ENCODE assay signal across 2 cellular contexts in the genomic region with DNA sequence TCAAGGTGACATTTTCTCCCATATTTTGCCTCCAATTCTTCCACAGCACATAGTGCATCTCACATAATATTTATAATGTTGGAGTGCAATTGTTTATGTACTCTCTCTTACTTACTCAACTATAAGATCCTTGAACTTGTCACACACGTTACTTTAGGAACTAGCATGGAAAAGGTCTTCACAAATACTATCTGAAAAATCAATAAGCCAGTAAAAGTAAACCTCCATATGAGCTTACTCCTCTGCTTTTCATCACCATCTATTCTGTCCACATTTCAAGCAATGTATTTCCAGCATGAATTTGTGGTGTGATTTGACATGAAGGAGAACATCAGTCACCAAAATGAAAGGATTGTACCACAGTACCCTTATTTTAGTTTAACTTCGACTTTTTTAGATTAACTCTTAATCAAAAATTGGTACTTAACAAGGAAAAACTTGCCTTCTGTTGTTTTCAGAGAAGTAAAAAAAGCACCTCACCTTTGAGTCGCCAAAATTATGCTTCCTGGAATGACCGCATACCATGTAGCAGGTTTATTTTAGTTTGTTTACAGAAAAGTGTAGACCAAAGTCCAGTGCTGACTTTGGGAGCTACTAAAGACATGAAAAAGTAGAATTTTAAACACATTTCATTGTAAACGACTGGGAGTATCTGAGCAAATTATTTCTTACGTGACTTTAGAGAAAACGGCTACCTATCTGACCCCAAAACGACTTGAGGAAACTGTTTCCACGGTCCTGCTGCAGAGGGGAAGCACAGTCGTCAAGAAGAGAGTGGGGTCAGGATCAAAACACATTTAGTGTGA.
TF ChIP-seq lines count a peak whose summit lies in the region.

SLC22A9 (plus strand) TSS at position 621 of the 806 bp plus-strand sequence. CDS start 272 bp downstream, outside the sequence.

TF ChIP-seq in GM23338, 12 proteins besides CTCF, POLR2A, EP300 and RAD21:
- TF ChIP-seq EZH2 (IDR thresholded peaks at IDR 0.05; ENCODE audit: low read depth, unreplicated experiment) (no peak), STAT1 (IDR thresholded peaks at IDR 0.05; ENCODE audit: unreplicated experiment) (no peak), ETS1 (IDR thresholded peaks at IDR 0.05) (no peak), NANOG (IDR thresholded peaks at IDR 0.05; ENCODE audit: borderline replicate concordance) (no peak), ZNF114 (CRISPR knock-in tag; IDR thresholded peaks at IDR 0.05) (no peak), JUNB (IDR thresholded peaks at IDR 0.05; ENCODE audit: unreplicated experiment) (no peak)

TF ChIP-seq in HepG2, 621 proteins besides CTCF, POLR2A, EP300 and RAD21 (continues in another document):
- TF ChIP-seq POLR2G (IDR thresholded peaks at IDR 0.05; ENCODE audit: low read depth, low read length) (0 out of 2 replicates have a peak, but pooled peaks have one; percentile 27), ZNF180 (CRISPR knock-in tag; IDR thresholded peaks at IDR 0.05; ENCODE audit: borderline replicate concordance, low read depth) (no peak), ZNF670 (CRISPR knock-in tag; IDR thresholded peaks at IDR 0.05; ENCODE audit: borderline replicate concordance) (0 out of 2 replicates have a peak, but pooled peaks have one; percentile 20), ATM (IDR thresholded peaks at IDR 0.05; ENCODE audit: borderline replicate concordance) (no peak), LBX2 (CRISPR knock-in tag; IDR thresholded peaks at IDR 0.05; ENCODE audit: borderline replicate concordance) (no peak), ZNF674 (CRISPR knock-in tag; IDR thresholded peaks at IDR 0.05; ENCODE audit: low read depth) (no peak), FOXK1 (CRISPR knock-in tag; IDR thresholded peaks at IDR 0.05; ENCODE audit: borderline replicate concordance, low read depth) (0 out of 2 replicates have a peak, but pooled peaks have one; percentile 4), HHEX (CRISPR knock-in tag; IDR thresholded peaks at IDR 0.05) (peak; percentile 28; the same call in 1 of the 2 replicates), POGZ (CRISPR knock-in tag; IDR thresholded peaks at IDR 0.05) (no peak), SOX13 (IDR thresholded peaks at IDR 0.05) (no peak), SOX13 (CRISPR knock-in tag; conservative IDR thresholded peaks at IDR 0.05 in 1 of 2, IDR thresholded peaks at IDR 0.05 in 1 of 2) (peak in 1 of 2 experiments; percentile 59; a peak in 2 of 4 replicates), AFF4 (CRISPR knock-in tag; IDR thresholded peaks at IDR 0.05) (no peak), CCDC6 (CRISPR knock-in tag; IDR thresholded peaks at IDR 0.05) (no peak), ZNF136 (CRISPR knock-in tag; IDR thresholded peaks at IDR 0.05; ENCODE audit: low read depth) (no peak), RCOR2 (CRISPR knock-in tag; IDR thresholded peaks at IDR 0.05) (no peak), GRHL1 (CRISPR knock-in tag; conservative IDR thresholded peaks at IDR 0.05) (no peak), HNF1B (CRISPR knock-in tag; IDR thresholded peaks at IDR 0.05) (no peak), ZNF292 (CRISPR knock-in tag; IDR thresholded peaks at IDR 0.05; ENCODE audit: borderline replicate concordance, low read depth) (no peak), ARID5B (CRISPR knock-in tag; IDR thresholded peaks at IDR 0.05) (peak; percentile 71), DMAP1 (CRISPR knock-in tag; IDR thresholded peaks at IDR 0.05) (peak; percentile 57; the same call in 1 of the 2 replicates), MEF2D (CRISPR knock-in tag; IDR thresholded peaks at IDR 0.05) (peak; percentile 85), ZNF121 (CRISPR knock-in tag; IDR thresholded peaks at IDR 0.05) (no peak), PRMT3 (CRISPR knock-in tag; IDR thresholded peaks at IDR 0.05; ENCODE audit: borderline replicate concordance, low read depth) (no peak), ZNF558 (CRISPR knock-in tag; IDR thresholded peaks at IDR 0.05; ENCODE audit: borderline replicate concordance) (no peak), CBFB (CRISPR knock-in tag; IDR thresholded peaks at IDR 0.05) (peak; percentile 58; the same call in 1 of the 2 replicates), SP140L (CRISPR knock-in tag; IDR thresholded peaks at IDR 0.05; ENCODE audit: borderline replicate concordance) (no peak), ELF1 (CRISPR knock-in tag; IDR thresholded peaks at IDR 0.05) (peak; percentile 22; the same call in 1 of the 2 replicates), TCF7 (IDR thresholded peaks at IDR 0.05; ENCODE audit: low read depth) (peak; percentile 14; the same call in 1 of the 2 replicates), ZNF225 (CRISPR knock-in tag; IDR thresholded peaks at IDR 0.05) (no peak), KAT8 (CRISPR knock-in tag; IDR thresholded peaks at IDR 0.05) (no peak), CREB1 (IDR thresholded peaks at IDR 0.05) (no peak), CREB1 (CRISPR knock-in tag; IDR thresholded peaks at IDR 0.05) (peak; percentile 63)
- TF ChIP-seq, protein P1, sequence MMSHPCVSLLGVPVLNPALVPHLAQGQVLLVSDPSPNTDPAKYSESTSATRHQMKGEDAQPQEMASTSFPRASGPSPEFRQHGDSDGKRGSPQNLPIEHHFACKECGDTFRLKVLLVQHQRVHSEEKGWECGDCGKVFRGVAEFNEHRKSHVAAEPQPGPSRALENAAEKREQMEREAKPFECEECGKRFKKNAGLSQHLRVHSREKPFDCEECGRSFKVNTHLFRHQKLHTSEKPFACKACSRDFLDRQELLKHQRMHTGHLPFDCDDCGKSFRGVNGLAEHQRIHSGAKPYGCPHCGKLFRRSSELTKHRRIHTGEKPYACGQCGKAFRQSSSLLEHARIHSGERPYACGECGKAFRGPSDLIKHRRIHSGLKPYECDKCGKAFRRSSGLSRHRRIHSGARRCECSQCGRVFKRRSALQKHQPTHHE (CRISPR knock-in tag; IDR thresholded peaks at IDR 0.05; ENCODE audit: borderline replicate concordance): no peak
- TF ChIP-seq, protein P2, sequence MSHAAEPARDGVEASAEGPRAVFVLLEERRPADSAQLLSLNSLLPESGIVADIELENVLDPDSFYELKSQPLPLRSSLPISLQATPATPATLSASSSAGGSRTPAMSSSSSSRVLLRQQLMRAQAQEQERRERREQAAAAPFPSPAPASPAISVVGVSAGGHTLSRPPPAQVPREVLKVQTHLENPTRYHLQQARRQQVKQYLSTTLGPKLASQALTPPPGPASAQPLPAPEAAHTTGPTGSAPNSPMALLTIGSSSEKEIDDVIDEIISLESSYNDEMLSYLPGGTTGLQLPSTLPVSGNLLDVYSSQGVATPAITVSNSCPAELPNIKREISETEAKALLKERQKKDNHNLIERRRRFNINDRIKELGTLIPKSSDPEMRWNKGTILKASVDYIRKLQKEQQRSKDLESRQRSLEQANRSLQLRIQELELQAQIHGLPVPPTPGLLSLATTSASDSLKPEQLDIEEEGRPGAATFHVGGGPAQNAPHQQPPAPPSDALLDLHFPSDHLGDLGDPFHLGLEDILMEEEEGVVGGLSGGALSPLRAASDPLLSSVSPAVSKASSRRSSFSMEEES (CRISPR knock-in tag; IDR thresholded peaks at IDR 0.05): no peak
- TF ChIP-seq, protein P3, sequence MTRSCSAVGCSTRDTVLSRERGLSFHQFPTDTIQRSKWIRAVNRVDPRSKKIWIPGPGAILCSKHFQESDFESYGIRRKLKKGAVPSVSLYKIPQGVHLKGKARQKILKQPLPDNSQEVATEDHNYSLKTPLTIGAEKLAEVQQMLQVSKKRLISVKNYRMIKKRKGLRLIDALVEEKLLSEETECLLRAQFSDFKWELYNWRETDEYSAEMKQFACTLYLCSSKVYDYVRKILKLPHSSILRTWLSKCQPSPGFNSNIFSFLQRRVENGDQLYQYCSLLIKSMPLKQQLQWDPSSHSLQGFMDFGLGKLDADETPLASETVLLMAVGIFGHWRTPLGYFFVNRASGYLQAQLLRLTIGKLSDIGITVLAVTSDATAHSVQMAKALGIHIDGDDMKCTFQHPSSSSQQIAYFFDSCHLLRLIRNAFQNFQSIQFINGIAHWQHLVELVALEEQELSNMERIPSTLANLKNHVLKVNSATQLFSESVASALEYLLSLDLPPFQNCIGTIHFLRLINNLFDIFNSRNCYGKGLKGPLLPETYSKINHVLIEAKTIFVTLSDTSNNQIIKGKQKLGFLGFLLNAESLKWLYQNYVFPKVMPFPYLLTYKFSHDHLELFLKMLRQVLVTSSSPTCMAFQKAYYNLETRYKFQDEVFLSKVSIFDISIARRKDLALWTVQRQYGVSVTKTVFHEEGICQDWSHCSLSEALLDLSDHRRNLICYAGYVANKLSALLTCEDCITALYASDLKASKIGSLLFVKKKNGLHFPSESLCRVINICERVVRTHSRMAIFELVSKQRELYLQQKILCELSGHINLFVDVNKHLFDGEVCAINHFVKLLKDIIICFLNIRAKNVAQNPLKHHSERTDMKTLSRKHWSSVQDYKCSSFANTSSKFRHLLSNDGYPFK (CRISPR knock-in tag; IDR thresholded peaks at IDR 0.05; ENCODE audit: borderline replicate concordance): no peak
- TF ChIP-seq, protein P4, sequence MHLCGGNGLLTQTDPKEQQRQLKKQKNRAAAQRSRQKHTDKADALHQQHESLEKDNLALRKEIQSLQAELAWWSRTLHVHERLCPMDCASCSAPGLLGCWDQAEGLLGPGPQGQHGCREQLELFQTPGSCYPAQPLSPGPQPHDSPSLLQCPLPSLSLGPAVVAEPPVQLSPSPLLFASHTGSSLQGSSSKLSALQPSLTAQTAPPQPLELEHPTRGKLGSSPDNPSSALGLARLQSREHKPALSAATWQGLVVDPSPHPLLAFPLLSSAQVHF (CRISPR knock-in tag; IDR thresholded peaks at IDR 0.05): no peak
